19 cellular contexts compared by ENCODE assay signal in genomic region chr18:21359746-21360145, GRCh38.
DNase-seq lines count a peak whose midpoint lies in the region; ATAC-seq and TF ChIP-seq lines count a peak whose summit lies in the region.
"Had no signal": no experiment of that assay in that cellular context is flagged by ENCODE, and none has a peak within 500 bp of the region (broad histone marks: within the 10 kb centered on the region; RNA-seq: fewer than 3 reads in every experiment).

No MANE protein-coding gene starts in this region.

- H3F3A ChIP-seq in PC-3 (ENCODE audit: low read length, unreplicated experiment): no peaks in the 10 kb centered on the region

- H2AK5ac ChIP-seq in mesenchymal stem cell (ENCODE audit: low read length, severe bottlenecking): no peak overlapping the region

- H3K27me3 ChIP-seq in PC-3 (ENCODE audit: low read length): no peaks in the 10 kb centered on the region
- no peaks in the 10 kb centered on the region for H3K27me3 ChIP-seq in mesenchymal stem cell (ENCODE audit: control insufficient read depth in 1 of 2, insufficient read depth in 1 of 2, low read length in 2 of 2)

- no peak overlapping the region for H3K4me3 Mint-ChIP-seq in activated T-helper 17 cell treated with anti-CD3 and anti-CD28 coated beads, Interleukin-2, amount 50 U/mL, for 72 hours
- H3K4me3 Mint-ChIP-seq: B cell; CD4-positive, alpha-beta memory T cell had no signal

- no peaks in the 10 kb centered on the region for H4K20me1 ChIP-seq in PC-3 (ENCODE audit: low read length)

- no peak overlapping the region for H3K9ac ChIP-seq in PC-3 (ENCODE audit: low read length)
- no peak overlapping the region for H3K9ac ChIP-seq in mesenchymal stem cell (ENCODE audit: low read length)
- H3K9ac ChIP-seq: KMS-11 had no signal

- no peaks in the 10 kb centered on the region for H3K4me1 Mint-ChIP-seq in activated T-helper 17 cell treated with anti-CD3 and anti-CD28 coated beads, Interleukin-2, amount 50 U/mL, for 72 hours
- H3K4me1 Mint-ChIP-seq: B cell; CD4-positive, alpha-beta memory T cell had no signal

- H3K4me3 ChIP-seq in PC-3 (ENCODE audit: low read length) (no peak overlapping the region), mesenchymal stem cell (ENCODE audit: insufficient read depth in 1 of 2, low read depth in 1 of 2, low read length in 2 of 2) (no peak overlapping the region)

- no peak overlapping the region for H3K23ac ChIP-seq in mesenchymal stem cell (ENCODE audit: low read length in 2 of 2)

- no TSS peak for BruUV-seq in PC-3 (replicated peaks; lab: Mats Ljungman, UMichigan)

- H3K14ac ChIP-seq in mesenchymal stem cell (ENCODE audit: low read length in 2 of 2): no peak overlapping the region

- no peaks in the 10 kb centered on the region for H3K9me3 Mint-ChIP-seq in activated T-helper 17 cell treated with anti-CD3 and anti-CD28 coated beads, Interleukin-2, amount 50 U/mL, for 72 hours

- no peaks in the 10 kb centered on the region for H3K36me3 ChIP-seq in PC-3 (ENCODE audit: low read depth, low read length)
- no peaks in the 10 kb centered on the region for H3K36me3 ChIP-seq in mesenchymal stem cell (ENCODE audit: control insufficient read depth in 1 of 2, insufficient read depth in 2 of 2, low read depth in 1 of 2, low read length in 2 of 2)

- no peak overlapping the region for H4K91ac ChIP-seq in mesenchymal stem cell (ENCODE audit: low read length)

- H3K18ac ChIP-seq in mesenchymal stem cell (ENCODE audit: low read depth in 1 of 2, low read length in 2 of 2): no peak overlapping the region

- no peak overlapping the region for H4K8ac ChIP-seq in mesenchymal stem cell (ENCODE audit: low read length)

- H2AFZ ChIP-seq in PC-3 (ENCODE audit: low read length): no peak overlapping the region
- no peak overlapping the region for H2AFZ ChIP-seq in mesenchymal stem cell (ENCODE audit: low read depth, low read length)

- no peak overlapping the region for H3K4me2 ChIP-seq in PC-3 (ENCODE audit: low read length)
- H3K4me2 ChIP-seq in mesenchymal stem cell (ENCODE audit: low read length, poor library complexity, severe bottlenecking): no peak overlapping the region
- H3K4me2 ChIP-seq: KMS-11 had no signal

- no peaks in the 10 kb centered on the region for H3K9me3 ChIP-seq in PC-3 (ENCODE audit: low read length)
- H3K9me3 ChIP-seq in mesenchymal stem cell (ENCODE audit: control insufficient read depth, low read length): no peaks in the 10 kb centered on the region

- H2BK15ac ChIP-seq in mesenchymal stem cell (ENCODE audit: low read depth, poor library complexity, severe bottlenecking): no peak overlapping the region

- POLR2A ChIA-PET in PC-3 (lab: Charles Lee; ENCODE audit: unreplicated experiment): interaction anchor here (0.6 to 0.7 kb wide), 2 partner anchors 127 to 160 kb away, joined by 3 to 4 read pairs; no protein-coding TSS in a partner anchor

- no peak overlapping the region for H2BK120ac ChIP-seq in mesenchymal stem cell (ENCODE audit: low read depth, low read length)

- no peak overlapping the region for H2BK12ac ChIP-seq in mesenchymal stem cell (ENCODE audit: low read length in 2 of 2)

- intact Hi-C loops in PC-3 (cut with micrococcal nuclease): loop anchor here (10.0 kb wide), 1 partner anchor 165 kb away; no protein-coding TSS in a partner anchor

- no peak for ATAC-seq in PC-3
- ATAC-seq in activated T-helper 17 cell treated with anti-CD3 and anti-CD28 coated beads, Interleukin-2, amount 50 U/mL, for 72 hours (replicated peaks): no peak
- ATAC-seq: HCT116 had no signal

- H3K4me1 ChIP-seq in PC-3 (ENCODE audit: insufficient read depth, low read length): 0 out of 2 replicates have a peak, but pooled peaks cover 4% of the 10 kb centered on the region
- H3K4me1 ChIP-seq in mesenchymal stem cell (ENCODE audit: control insufficient read depth, insufficient read depth, low read depth, low read length): no peaks in the 10 kb centered on the region

- no peak overlapping the region for H3K27ac Mint-ChIP-seq in activated T-helper 17 cell treated with anti-CD3 and anti-CD28 coated beads, Interleukin-2, amount 50 U/mL, for 72 hours
- H3K27ac Mint-ChIP-seq: B cell; CD4-positive, alpha-beta memory T cell had no signal

- CTCF ChIA-PET in PC-3 (lab: Charles Lee): no interaction called here

- no peak overlapping the region for H2BK5ac ChIP-seq in mesenchymal stem cell (ENCODE audit: low read depth, low read length, poor library complexity, severe bottlenecking)

- TF ChIP-seq CTCF in PC-3 (conservative IDR thresholded peaks at IDR 0.05; ENCODE audit: low read depth, low read length): no peak

- no peaks in the 10 kb centered on the region for H3K79me2 ChIP-seq in PC-3 (ENCODE audit: low read length)

- H3K27me3 Mint-ChIP-seq in activated T-helper 17 cell treated with anti-CD3 and anti-CD28 coated beads, Interleukin-2, amount 50 U/mL, for 72 hours: peaks cover 20% of the 10 kb centered on the region

- DNase-seq in AG08395 (ENCODE audit: low spot score) (peak; percentile 74), GM03348 (ENCODE audit: low spot score) (peak; percentile 42), PC-3 (peak; percentile 18), hepatic stellate cell (ENCODE audit: low spot score) (peak; percentile 9), mesenchymal stem cell (no peak), NCI-H1048 (lab: John Stamatoyannopoulos, UW) (no peak), NCI-H748 treated with DMSO at 0.1 percent for 48 hours (lab: John Stamatoyannopoulos, UW) (no peak)
- DNase-seq: CD4-positive, alpha-beta memory T cell; DND-41; MM.1S; NCI-H187 treated with DMSO at 0.1 percent for 48 hours; NCI-H2171; NCI-H446 treated with DMSO at 0.1 percent for 48 hours; NCI-H82; SIG-M5 had no signal

- H3K27ac ChIP-seq in PC-3 (ENCODE audit: low read length): no peak overlapping the region
- no peak overlapping the region for H3K27ac ChIP-seq in mesenchymal stem cell (ENCODE audit: low read length, poor library complexity, severe bottlenecking)
- H3K27ac ChIP-seq: KMS-11 had no signal

- no peak overlapping the region for H3K4ac ChIP-seq in mesenchymal stem cell (ENCODE audit: low read depth in 1 of 2, low read length in 2 of 2)

- no peaks in the 10 kb centered on the region for H3K9me2 ChIP-seq in PC-3 (replicated peaks; ENCODE audit: low read length)

- no peaks in the 10 kb centered on the region for H3K79me1 ChIP-seq in mesenchymal stem cell (replicated peaks; ENCODE audit: low read length, poor library complexity, severe bottlenecking)

- no peaks in the 10 kb centered on the region for H3K36me3 Mint-ChIP-seq in activated T-helper 17 cell treated with anti-CD3 and anti-CD28 coated beads, Interleukin-2, amount 50 U/mL, for 72 hours (ENCODE audit: low read depth)
- H3K36me3 Mint-ChIP-seq: CD4-positive, alpha-beta memory T cell had no signal

Comparison
In these comparisons a context has a peak if more than half of its experiments do, and no peak if none do; other contexts are left out.
1. DNase-seq: peak in AG08395 (single experiment), GM03348 (single experiment), PC-3 (single experiment) and hepatic stellate cell (single experiment); none in mesenchymal stem cell (single experiment), NCI-H1048 (single experiment) and NCI-H748 treated with DMSO at 0.1 percent for 48 hours (single experiment).